In genomic region chr20:25061821-25062530, GRCh38 we compare ENCODE assay signal across 21 cellular contexts. TPM values are rescaled to one million over a fixed set of nuclear protein-coding genes. Genes with fewer than 3 reads are reported as not detected.
DNase-seq lines count a peak whose midpoint lies in the region; ATAC-seq, FAIRE-seq and TF ChIP-seq lines count a peak whose summit lies in the region.
"Had no signal": no experiment of that assay in that cellular context is flagged by ENCODE, and none has a peak within 500 bp of the region (broad histone marks: within the 10 kb centered on the region; RNA-seq: fewer than 3 reads in every experiment).

No MANE protein-coding gene starts in this region.

- ATAC-seq in left ventricle myocardium superior = no peak
- ATAC-seq in pancreas = no peak
- no peak for ATAC-seq in HG03460 (IDR thresholded peaks at IDR 0.05; ENCODE audit: unreplicated experiment)
- no peak for ATAC-seq in GM19035 (IDR thresholded peaks at IDR 0.05; ENCODE audit: unreplicated experiment)

- TF ChIP-seq CTCF in chondrocyte (IDR thresholded peaks at IDR 0.05) = no peak
- no peak for TF ChIP-seq CTCF in pancreas (IDR thresholded peaks at IDR 0.05)
- no peak for TF ChIP-seq CTCF in uterus (IDR thresholded peaks at IDR 0.05)

- H3K27ac Mint-ChIP-seq in chondrocyte (ENCODE audit: unreplicated experiment) = no peak overlapping the region

- H3K27me3 Mint-ChIP-seq in chondrocyte (ENCODE audit: low read depth) = peaks cover 60% of the 10 kb centered on the region

- DNase-seq in cardiac septum (ENCODE audit: low spot score) = peak; percentile 61
- no peak for DNase-seq in left ventricle myocardium superior
- DNase-seq in chondrocyte (ENCODE audit: low spot score) = peak; percentile 29
- peak in 3 of 6 donors; percentile 26 to 54 (median 42) for DNase-seq in pancreas
- peak; percentile 8 to 11 for DNase-seq in uterus
- no peak for DNase-seq in NCI-H1436 (lab: John Stamatoyannopoulos, UW)
- DNase-seq: AML-193; CD4-positive, alpha-beta memory T cell; DND-41; GF-D8; KG1; NCI-H1092; NCI-H1694; NCI-H446 treated with DMSO at 0.1 percent for 48 hours; NCI-H774; SHP77 had no signal

- TF ChIP-seq POLR2A in uterus (IDR thresholded peaks at IDR 0.05) = no peak

- H3K9me3 Mint-ChIP-seq in chondrocyte (ENCODE audit: low read depth) = no peaks in the 10 kb centered on the region
- H3K9me3 Mint-ChIP-seq: CD4-positive, alpha-beta memory T cell had no signal

- H3K4me3 ChIP-seq in pancreas (no peak overlapping the region), uterus (no peak overlapping the region)

- no peaks in the 10 kb centered on the region for H3K36me3 Mint-ChIP-seq in chondrocyte (ENCODE audit: low read depth)

- H3K4me1 Mint-ChIP-seq in chondrocyte (ENCODE audit: low read depth) = peaks cover 9% of the 10 kb centered on the region

- peaks cover 14 to 37% (median 19%) of the 10 kb centered on the region in 3 donors for H3K4me1 ChIP-seq in pancreas
- peaks cover 0 to 3% of the 10 kb centered on the region in 2 donors for H3K4me1 ChIP-seq in uterus

- intact Hi-C loops in cardiac septum (cut with DNase I) = loop anchor here (10.0 kb wide), 1 partner anchor 333 kb away; the partner anchor contains the start of gene ABHD12
- intact Hi-C loops in left ventricle myocardium superior (cut with micrococcal nuclease) = no loop called here
- intact Hi-C loops in pancreas (cut with DNase I) = loop anchor here in 1 of 3 donors (10.0 kb wide), 1 partner anchor 67 kb away; the partner anchor contains the start of gene APMAP
- intact Hi-C loops in uterus (cut with DNase I; ENCODE audit: low total_unique reads) = no loop called here

- H3K36me3 ChIP-seq in pancreas (no peaks in the 10 kb centered on the region), uterus (no peaks in the 10 kb centered on the region)

- no peak for FAIRE-seq in pancreas (lab: Jason Lieb, UNC)
- FAIRE-seq: D721Med had no signal

- no peaks in the 10 kb centered on the region for H3K27me3 ChIP-seq in pancreas
- H3K27me3 ChIP-seq in uterus = no peaks in the 10 kb centered on the region

- H3K9me3 ChIP-seq in pancreas (no peaks in the 10 kb centered on the region), uterus (no peaks in the 10 kb centered on the region)

- peak overlapping the region; percentile 60 to 78 (median 70) for H3K27ac ChIP-seq in pancreas
- H3K27ac ChIP-seq in uterus = no peak overlapping the region

- H3K4me3 Mint-ChIP-seq in chondrocyte (ENCODE audit: unreplicated experiment) = no peak overlapping the region

- WGBS in pancreas, 2 donors = 74 to 76% methylated on average over 15 of the region's 15 CpGs

RNA-seq across cellular contexts. Expression of gene ACSS1, which starts 4.0 kb away (rescaled TPM):
- 47.6 TPM for total RNA-seq in cardiac septum
- total RNA-seq in left ventricle myocardium superior = 164 TPM
- 1.5 to 5.5 TPM (median 5.5 TPM) in 3 replicates for total RNA-seq in chondrocyte
- 10 to 100 TPM; 30.4 to 47.2 (median 36.0) TPM for total RNA-seq in pancreas
- polyA plus RNA-seq in pancreas = 10 to 100 TPM; 34.6 to 43.7 TPM
- total RNA-seq in uterus = 10 to 100 TPM; 11.8 to 35.1 (median 23.1) TPM

RNA-seq across cellular contexts. Expression of gene VSX1, which starts 20.0 kb away (rescaled TPM):
- 0.54 TPM for total RNA-seq in cardiac septum
- total RNA-seq in left ventricle myocardium superior = not detected
- total RNA-seq in chondrocyte = not detected in 3 replicates
- under 1 TPM; 0.13 to 0.31 (median 0.23) TPM for total RNA-seq in pancreas
- under 1 TPM; 0.08 to 0.77 TPM for polyA plus RNA-seq in pancreas
- total RNA-seq in uterus = under 1 TPM in 1 of 4 donors, not detected in 3; 0.18 TPM
- total RNA-seq: CD4-positive, alpha-beta memory T cell; H4; MCF 10A had no signal
- polyA plus RNA-seq: CD4-positive, alpha-beta memory T cell had no signal

Comparison
In these comparisons a context has a peak if more than half of its experiments do, and no peak if none do; other contexts are left out.
1. DNase-seq: peak in cardiac septum (single experiment), chondrocyte (single experiment) and uterus (2 of 2); none in left ventricle myocardium superior (single experiment) and NCI-H1436 (single experiment).
2. H3K27ac ChIP-seq: peak in pancreas (4 of 4); none in uterus (0 of 2).